12 cellular contexts compared by ENCODE assay signal in the genomic region with DNA sequence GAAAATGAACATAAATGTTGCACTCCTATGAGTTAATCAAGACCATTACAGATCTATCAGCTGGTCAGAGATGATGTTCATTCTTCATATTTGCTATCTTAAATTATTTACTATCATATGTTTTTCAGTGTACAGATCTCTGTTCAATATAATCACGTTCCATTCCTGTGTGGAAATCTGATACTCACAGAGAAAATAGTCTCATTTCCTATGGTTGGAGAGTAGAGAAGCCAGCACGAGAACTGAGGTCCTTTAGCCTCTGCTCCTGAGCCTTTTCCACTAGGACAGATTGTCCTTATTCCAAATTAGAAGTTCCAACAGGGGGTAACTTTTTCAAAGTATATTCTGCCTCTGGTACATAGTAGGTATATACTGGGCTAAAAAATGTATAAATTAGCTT. TPM values are rescaled to one million over a fixed set of nuclear protein-coding genes. Genes with fewer than 3 reads are reported as not detected.
DNase-seq lines count a peak whose midpoint lies in the region; ATAC-seq and TF ChIP-seq lines count a peak whose summit lies in the region.
"Had no signal": no experiment of that assay in that cellular context is flagged by ENCODE, and none has a peak within 500 bp of the region (broad histone marks: within the 10 kb centered on the region; RNA-seq: fewer than 3 reads in every experiment).

No MANE protein-coding gene starts in this region.

- H3K9me2 ChIP-seq in DOHH2 (replicated peaks; ENCODE audit: control insufficient read depth, low read length), result no peaks in the 10 kb centered on the region

- intact Hi-C loops in gastrocnemius medialis (cut with DNase I; ENCODE audit: low total_unique reads), result no loop called here

- peak overlapping the region; percentile 82 for H3K27ac ChIP-seq in DOHH2 (ENCODE audit: low read depth, low read length)
- H3K27ac ChIP-seq in effector memory CD4-positive, alpha-beta T cell (ENCODE audit: insufficient read depth, low read length, poor library complexity, severe bottlenecking), result peak overlapping the region; percentile 41
- H3K27ac ChIP-seq in gastrocnemius medialis, result peak overlapping the region in 3 of 4 donors; percentile 7 to 36 (median 20)
- H3K27ac ChIP-seq: cardiac muscle cell had no signal

- H4K20me1 ChIP-seq in DOHH2 (ENCODE audit: control insufficient read depth, insufficient read depth, low read depth, low read length), result no peaks in the 10 kb centered on the region

- H3K36me3 ChIP-seq in DOHH2 (ENCODE audit: control insufficient read depth, low read length), result peaks cover 43% of the 10 kb centered on the region
- H3K36me3 ChIP-seq in effector memory CD4-positive, alpha-beta T cell (ENCODE audit: control insufficient read depth, insufficient read depth, low read length), result peaks cover 16% of the 10 kb centered on the region
- peaks cover 0 to 14% of the 10 kb centered on the region in 2 donors for H3K36me3 ChIP-seq in gastrocnemius medialis
- H3K36me3 ChIP-seq: cardiac muscle cell had no signal

- no peak for TF ChIP-seq POLR2A in gastrocnemius medialis (IDR thresholded peaks at IDR 0.05)

- no peak for TF ChIP-seq CTCF in DOHH2 (IDR thresholded peaks at IDR 0.05; ENCODE audit: low read depth, low read length, poor library complexity, severe bottlenecking)
- TF ChIP-seq CTCF in gastrocnemius medialis (IDR thresholded peaks at IDR 0.05 in 4 of 5, conservative IDR thresholded peaks at IDR 0.05 in 1 of 5), result no peak

- H3K4me3 ChIP-seq in DOHH2 (ENCODE audit: low read length) (no peak overlapping the region), gastrocnemius medialis (no peak overlapping the region)
- no peak overlapping the region for H3K4me3 ChIP-seq in effector memory CD4-positive, alpha-beta T cell (ENCODE audit: insufficient read depth, low read depth, low read length, poor library complexity, severe bottlenecking)
- H3K4me3 ChIP-seq: cardiac muscle cell, K562 had no signal

- in situ Hi-C loops in gastrocnemius medialis (cut with MboI; ENCODE audit: low sequenced_read_pairs in 4 of 4), result no loop called here

- H3K9me3 ChIP-seq in DOHH2 (ENCODE audit: control insufficient read depth, insufficient read depth, low read length) (no peaks in the 10 kb centered on the region), gastrocnemius medialis (no peaks in the 10 kb centered on the region)
- H3K9me3 ChIP-seq in effector memory CD4-positive, alpha-beta T cell (ENCODE audit: control insufficient read depth, low read length), result no peaks in the 10 kb centered on the region

- H3K79me2 ChIP-seq in DOHH2 (ENCODE audit: control insufficient read depth, low read length), result peaks cover 29% of the 10 kb centered on the region

- ATAC-seq in gastrocnemius medialis, result no peak
- no peak for ATAC-seq in GM18907 (IDR thresholded peaks at IDR 0.05; ENCODE audit: unreplicated experiment)
- ATAC-seq: K562 had no signal

- H3K27me3 ChIP-seq in DOHH2 (ENCODE audit: control insufficient read depth, low read length) (no peaks in the 10 kb centered on the region), gastrocnemius medialis (no peaks in the 10 kb centered on the region)
- no peaks in the 10 kb centered on the region for H3K27me3 ChIP-seq in effector memory CD4-positive, alpha-beta T cell (replicated peaks; ENCODE audit: control insufficient read depth, insufficient read depth, low read length, poor library complexity, severe bottlenecking)
- H3K27me3 ChIP-seq: cardiac muscle cell had no signal

- H3K4me1 ChIP-seq in DOHH2 (ENCODE audit: control insufficient read depth, low read length) (peaks cover 52% of the 10 kb centered on the region), gastrocnemius medialis (peaks cover 5 to 21% of the 10 kb centered on the region in 2 donors)
- H3K4me1 ChIP-seq in effector memory CD4-positive, alpha-beta T cell (ENCODE audit: control insufficient read depth, insufficient read depth, low read length, poor library complexity, severe bottlenecking), result peaks cover 14% of the 10 kb centered on the region

- peaks cover 44% of the 10 kb centered on the region for H3F3A ChIP-seq in DOHH2 (ENCODE audit: control insufficient read depth, insufficient read depth)

- 0 out of 2 replicates have a peak overlapping the region, but pooled peaks have one; percentile 3 for H3K4me2 ChIP-seq in DOHH2 (ENCODE audit: low read length)

- DNase-seq in NCI-H69 (lab: John Stamatoyannopoulos, UW) (peak; percentile 32), gastrocnemius medialis (no peak), superior temporal gyrus (ENCODE audit: extremely low spot score) (no peak), cerebellum (ENCODE audit: low spot score) (no peak)
- no peak for DNase-seq in effector memory CD4-positive, alpha-beta T cell
- DNase-seq: activated gamma-delta T cell, NCI-H146, NCI-H526 treated with DMSO at 0.1 percent for 48 hours had no signal

RNA-seq across cellular contexts. Expression of gene UGCG, which starts 29.2 kb away (rescaled TPM):
- total RNA-seq in gastrocnemius medialis (10 to 100 TPM in 3 of 4 donors, 1 to 10 TPM in 1; 9.1 to 18.5 (median 12.1) TPM), cerebellum (47.1 TPM)

Comparison
In these comparisons a context has a peak if more than half of its experiments do, and no peak if none do; other contexts are left out.
1. H3K27ac ChIP-seq: peak in every context shown above with its lines; median percentile 82 in DOHH2; 41 in effector memory CD4-positive, alpha-beta T cell; 20 in gastrocnemius medialis.